14 cellular contexts compared by ENCODE assay signal in the genomic region with DNA sequence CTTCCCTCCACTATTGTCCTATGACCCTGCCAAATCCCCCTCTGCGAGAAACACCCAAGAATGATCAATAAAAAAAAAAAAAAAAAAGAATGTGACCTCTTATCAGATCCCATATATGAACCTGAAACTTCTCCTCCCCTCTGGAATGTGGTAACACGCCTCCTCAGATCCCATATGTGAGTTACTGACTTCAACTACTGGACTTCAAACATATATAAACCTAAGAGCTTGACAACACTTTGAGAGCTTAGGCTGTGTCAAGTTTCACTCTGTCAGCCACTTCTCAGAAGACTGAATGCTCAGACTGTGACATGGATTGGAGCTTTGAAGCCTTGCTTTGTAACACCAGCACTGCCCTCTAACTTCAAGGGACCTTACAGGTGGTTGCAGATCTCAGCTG.
DNase-seq lines count a peak whose midpoint lies in the region; ATAC-seq and TF ChIP-seq lines count a peak whose summit lies in the region.
"Had no signal": no experiment of that assay in that cellular context is flagged by ENCODE, and none has a peak within 500 bp of the region (broad histone marks: within the 10 kb centered on the region; RNA-seq: fewer than 3 reads in every experiment).

No MANE protein-coding gene starts in this region.

- no peaks in the 10 kb centered on the region for H3K27me3 ChIP-seq in body of pancreas
- H3K27me3 ChIP-seq in CD8-positive, alpha-beta T cell (ENCODE audit: insufficient read depth, low read length): no peaks in the 10 kb centered on the region
- H3K27me3 ChIP-seq: Peyer's patch had no signal

- H3K9me3 ChIP-seq in body of pancreas: no peaks in the 10 kb centered on the region
- H3K9me3 ChIP-seq in CD8-positive, alpha-beta T cell (ENCODE audit: low read length): no peaks in the 10 kb centered on the region
- H3K9me3 ChIP-seq: Peyer's patch had no signal

- no peaks in the 10 kb centered on the region for H3K36me3 ChIP-seq in body of pancreas (replicated peaks in 1 of 2; ENCODE audit: insufficient read depth in 1 of 2, low read depth in 2 of 2)
- H3K36me3 ChIP-seq in CD8-positive, alpha-beta T cell (ENCODE audit: insufficient read depth, low read length): no peaks in the 10 kb centered on the region

- no peaks in the 10 kb centered on the region for H3K9me3 Mint-ChIP-seq in brain
- no peaks in the 10 kb centered on the region for H3K9me3 Mint-ChIP-seq in CD8-positive, alpha-beta T cell
- H3K9me3 Mint-ChIP-seq: activated CD4-positive, alpha-beta T cell treated with anti-CD3 and anti-CD28 coated beads, Interleukin-2, amount 10 ng/mL, durations not matched to agents 7 days and 5 days; natural killer cell had no signal

- ATAC-seq in HG03025 (IDR thresholded peaks at IDR 0.05; ENCODE audit: low FRiP score, unreplicated experiment) (no peak), body of pancreas (no peak)
- ATAC-seq in CD8-positive, alpha-beta T cell: no peak
- ATAC-seq: natural killer cell had no signal

- H3K4me3 ChIP-seq in body of pancreas: no peak overlapping the region
- H3K4me3 ChIP-seq in CD8-positive, alpha-beta T cell (ENCODE audit: low read depth, low read length): no peak overlapping the region
- H3K4me3 ChIP-seq: lung, Peyer's patch had no signal

- TF ChIP-seq POLR2A in body of pancreas (IDR thresholded peaks at IDR 0.05): no peak

- intact Hi-C loops in body of pancreas (cut with DNase I): no loop called here
- intact Hi-C loops in CD8-positive, alpha-beta T cell (cut with DNase I, micrococcal nuclease): no loop called here

- no peak overlapping the region for H3K4me3 Mint-ChIP-seq in brain
- H3K4me3 Mint-ChIP-seq in CD8-positive, alpha-beta T cell: no peak overlapping the region
- H3K4me3 Mint-ChIP-seq: activated CD4-positive, alpha-beta T cell treated with anti-CD3 and anti-CD28 coated beads, Interleukin-2, amount 10 ng/mL, durations not matched to agents 7 days and 5 days; natural killer cell had no signal

- H3K27ac ChIP-seq in body of pancreas: no peak overlapping the region
- H3K27ac ChIP-seq in CD8-positive, alpha-beta T cell (ENCODE audit: low read depth, low read length): no peak overlapping the region

- peaks cover 26% of the 10 kb centered on the region for H3K36me3 Mint-ChIP-seq in brain
- H3K36me3 Mint-ChIP-seq in CD8-positive, alpha-beta T cell: peaks cover 16% of the 10 kb centered on the region
- H3K36me3 Mint-ChIP-seq: natural killer cell had no signal

- POLR2A ChIA-PET in CD8-positive, alpha-beta T cell (lab: Charles Lee): no interaction called here

- no peaks in the 10 kb centered on the region for H3K27me3 Mint-ChIP-seq in brain
- no peaks in the 10 kb centered on the region for H3K27me3 Mint-ChIP-seq in CD8-positive, alpha-beta T cell (ENCODE audit: low read depth)
- H3K27me3 Mint-ChIP-seq: activated CD4-positive, alpha-beta T cell treated with anti-CD3 and anti-CD28 coated beads, Interleukin-2, amount 10 ng/mL, durations not matched to agents 7 days and 5 days had no signal

- 57 to 71% methylated on average over 2 of the region's 2 CpGs for WGBS in body of pancreas, 2 donors

- no peaks in the 10 kb centered on the region for H3K4me1 ChIP-seq in body of pancreas
- H3K4me1 ChIP-seq in CD8-positive, alpha-beta T cell (ENCODE audit: insufficient read depth, low read length): no peaks in the 10 kb centered on the region
- H3K4me1 ChIP-seq: Peyer's patch had no signal

- H3K27ac Mint-ChIP-seq in brain: peak overlapping the region in 3 of 5 experiments; percentile 14 to 30 (median 21)
- H3K27ac Mint-ChIP-seq in CD8-positive, alpha-beta T cell: no peak overlapping the region
- H3K27ac Mint-ChIP-seq: activated CD4-positive, alpha-beta T cell treated with anti-CD3 and anti-CD28 coated beads, Interleukin-2, amount 10 ng/mL, durations not matched to agents 7 days and 5 days; natural killer cell had no signal

- H3K4me1 Mint-ChIP-seq in brain: peaks cover 7% of the 10 kb centered on the region
- peaks cover 8% of the 10 kb centered on the region for H3K4me1 Mint-ChIP-seq in CD8-positive, alpha-beta T cell (ENCODE audit: low read depth)

- CTCF ChIA-PET in CD8-positive, alpha-beta T cell (lab: Charles Lee): no interaction called here

- TF ChIP-seq CTCF in brain (conservative IDR thresholded peaks at IDR 0.05) (no peak), body of pancreas (IDR thresholded peaks at IDR 0.05) (no peak)
- TF ChIP-seq CTCF in CD8-positive, alpha-beta T cell (IDR thresholded peaks at IDR 0.05): no peak

- peak; percentile 42 for DNase-seq in ELF-1 (ENCODE audit: low read depth, low spot score)
- DNase-seq in HuH-7.5 (ENCODE audit: low spot score): peak; percentile 20
- DNase-seq in myocyte (ENCODE audit: low read depth): peak; percentile 33
- no peak for DNase-seq in DMS114 treated with DMSO at 0.1 percent for 48 hours (lab: John Stamatoyannopoulos, UW; ENCODE audit: unreplicated experiment)
- DNase-seq in body of pancreas: no peak
- no peak for DNase-seq in CD8-positive, alpha-beta T cell
- DNase-seq: activated CD4-positive, alpha-beta T cell treated with anti-CD3 and anti-CD28 coated beads, Interleukin-2, amount 10 ng/mL, durations not matched to agents 7 days and 5 days; natural killer cell; NCI-H1694 treated with DMSO at 0.1 percent for 48 hours; NCI-H524 treated with DMSO at 0.1 percent for 48 hours; Peyer's patch had no signal

Comparison
In these comparisons a context has a peak if more than half of its experiments do, and no peak if none do; other contexts are left out.
1. DNase-seq: peak in ELF-1 (single experiment), HuH-7.5 (single experiment) and myocyte (single experiment); none in DMS114 treated with DMSO at 0.1 percent for 48 hours (single experiment), body of pancreas (0 of 4) and CD8-positive, alpha-beta T cell (0 of 7).